14 cellular contexts compared by ENCODE assay signal in genomic region chr2:140643761-140644187, GRCh38.
DNase-seq lines count a peak whose midpoint lies in the region; ATAC-seq, FAIRE-seq and TF ChIP-seq lines count a peak whose summit lies in the region.
"Had no signal": no experiment of that assay in that cellular context is flagged by ENCODE, and none has a peak within 500 bp of the region (broad histone marks: within the 10 kb centered on the region; RNA-seq: fewer than 3 reads in every experiment).

No MANE protein-coding gene starts in this region.

- ATAC-seq in activated T-helper 17 cell treated with anti-CD3 and anti-CD28 coated beads, Interleukin-2, amount 50 U/mL, for 72 hours (replicated peaks): no peak
- ATAC-seq in HG02798 (IDR thresholded peaks at IDR 0.05; ENCODE audit: poor library complexity, unreplicated experiment) (no peak), HepG2 (no peak)
- ATAC-seq: activated T-cell treated with anti-CD3 and anti-CD28 coated beads, Interleukin-2, amount 50 U/mL, for 4 hours had no signal

- H3K4me2 ChIP-seq in HepG2 (ENCODE audit: low read depth, low read length): no peak overlapping the region

- peak; percentile 6 for DNase-seq in BJ (ENCODE audit: low read depth)
- peak; percentile 56 for DNase-seq in NCI-H69 (lab: John Stamatoyannopoulos, UW)
- no peak for DNase-seq in chondrocyte (ENCODE audit: low spot score)
- peak; percentile 56 for DNase-seq in myocyte (ENCODE audit: low read depth)
- no peak for DNase-seq in immature natural killer cell
- no peak for DNase-seq in HepG2 (ENCODE audit: low spot score)
- DNase-seq: activated T-cell treated with anti-CD3 and anti-CD28 coated beads, Interleukin-2, amount 50 U/mL, for 4 hours; CD4-positive, CD25-positive, alpha-beta regulatory T cell; NCI-H1436 had no signal

- H2AFZ ChIP-seq in HepG2 (ENCODE audit: low read length): no peak overlapping the region

- no peaks in the 10 kb centered on the region for H3K9me3 ChIP-seq in HepG2 (ENCODE audit: low read length)
- H3K9me3 ChIP-seq: ascending aorta, right atrium auricular region had no signal

- no peak overlapping the region for H3K27ac ChIP-seq in HepG2 (ENCODE audit: extremely low read length, insufficient read depth, low read length)
- H3K27ac ChIP-seq: ascending aorta, epithelial cell of prostate, right atrium auricular region had no signal

- H3K4me1 Mint-ChIP-seq in chondrocyte (ENCODE audit: low read depth) (peaks cover 10% of the 10 kb centered on the region), immature natural killer cell (no peaks in the 10 kb centered on the region)
- no peaks in the 10 kb centered on the region for H3K4me1 Mint-ChIP-seq in activated T-helper 17 cell treated with anti-CD3 and anti-CD28 coated beads, Interleukin-2, amount 50 U/mL, for 72 hours
- H3K4me1 Mint-ChIP-seq: CD4-positive, CD25-positive, alpha-beta regulatory T cell had no signal

- TF ChIP-seq POLR2A in HepG2 (IDR thresholded peaks at IDR 0.05; ENCODE audit: insufficient read depth in 1 of 2, low read depth in 2 of 2, low read length in 2 of 2): no peak

- H3K4me1 ChIP-seq in HepG2 (ENCODE audit: insufficient read depth, low read length): no peaks in the 10 kb centered on the region
- H3K4me1 ChIP-seq: ascending aorta, right atrium auricular region had no signal

- no peak for TF ChIP-seq RAD21 in HepG2 (CRISPR knock-in tag; IDR thresholded peaks at IDR 0.05)

- H3K27ac Mint-ChIP-seq in chondrocyte (ENCODE audit: unreplicated experiment) (peak overlapping the region; percentile 76), immature natural killer cell (no peak overlapping the region)
- H3K27ac Mint-ChIP-seq in activated T-helper 17 cell treated with anti-CD3 and anti-CD28 coated beads, Interleukin-2, amount 50 U/mL, for 72 hours: no peak overlapping the region

- H3K36me3 ChIP-seq in BJ (ENCODE audit: control insufficient read depth, insufficient read depth, low read length): no peaks in the 10 kb centered on the region
- no peaks in the 10 kb centered on the region for H3K36me3 ChIP-seq in HepG2 (replicated peaks in 1 of 2; ENCODE audit: control insufficient read depth in 1 of 2, insufficient read depth in 2 of 2, low read length in 2 of 2)
- H3K36me3 ChIP-seq: ascending aorta, right atrium auricular region had no signal

- H3K4me3 Mint-ChIP-seq in chondrocyte (ENCODE audit: unreplicated experiment) (peak overlapping the region; percentile 41), immature natural killer cell (no peak overlapping the region)
- no peak overlapping the region for H3K4me3 Mint-ChIP-seq in activated T-helper 17 cell treated with anti-CD3 and anti-CD28 coated beads, Interleukin-2, amount 50 U/mL, for 72 hours
- H3K4me3 Mint-ChIP-seq: activated T-cell treated with anti-CD3 and anti-CD28 coated beads, Interleukin-2, amount 50 U/mL, for 4 hours; CD4-positive, CD25-positive, alpha-beta regulatory T cell had no signal

- H3K36me3 Mint-ChIP-seq in chondrocyte (ENCODE audit: low read depth) (no peaks in the 10 kb centered on the region), immature natural killer cell (peaks cover 0 to 3% (median 0%) of the 10 kb centered on the region in 3 donors)
- H3K36me3 Mint-ChIP-seq in activated T-helper 17 cell treated with anti-CD3 and anti-CD28 coated beads, Interleukin-2, amount 50 U/mL, for 72 hours (ENCODE audit: low read depth): no peaks in the 10 kb centered on the region
- H3K36me3 Mint-ChIP-seq: CD4-positive, CD25-positive, alpha-beta regulatory T cell had no signal

- H3K27me3 ChIP-seq in BJ (ENCODE audit: control insufficient read depth, insufficient read depth, low read length) (no peaks in the 10 kb centered on the region), HepG2 (ENCODE audit: control insufficient read depth in 1 of 2, insufficient read depth in 2 of 2, low read length in 2 of 2) (no peaks in the 10 kb centered on the region)
- H3K27me3 ChIP-seq: ascending aorta, right atrium auricular region had no signal

- in situ Hi-C loops in HepG2 (cut with HindIII; ENCODE audit: extremely low pct_ligation_motif_present, low pct_unique_long_range_greater_than_20kb): no loop called here

- no peaks in the 10 kb centered on the region for H4K20me1 ChIP-seq in HepG2 (ENCODE audit: insufficient read depth, low read length)

- H3K27me3 Mint-ChIP-seq in chondrocyte (ENCODE audit: low read depth): no peaks in the 10 kb centered on the region
- H3K27me3 Mint-ChIP-seq in activated T-helper 17 cell treated with anti-CD3 and anti-CD28 coated beads, Interleukin-2, amount 50 U/mL, for 72 hours: no peaks in the 10 kb centered on the region
- H3K27me3 Mint-ChIP-seq in immature natural killer cell (ENCODE audit: low read depth in 3 of 3): peaks cover 0 to 3% (median 0%) of the 10 kb centered on the region in 3 donors
- H3K27me3 Mint-ChIP-seq: CD4-positive, CD25-positive, alpha-beta regulatory T cell had no signal

- POLR2A ChIA-PET in BJ (lab: Charles Lee) (no interaction called here), HepG2 (lab: Yijun Ruan, JAX) (no interaction called here)

- no peaks in the 10 kb centered on the region for H3K9me3 Mint-ChIP-seq in chondrocyte (ENCODE audit: low read depth)
- H3K9me3 Mint-ChIP-seq in activated T-helper 17 cell treated with anti-CD3 and anti-CD28 coated beads, Interleukin-2, amount 50 U/mL, for 72 hours: peaks cover 3% of the 10 kb centered on the region
- peaks cover 10 to 40% (median 15%) of the 10 kb centered on the region in 6 donors for H3K9me3 Mint-ChIP-seq in immature natural killer cell

- FAIRE-seq in HepG2 (lab: Jason Lieb, UNC): no peak

- TF ChIP-seq CTCF in BJ (IDR thresholded peaks at IDR 0.05; ENCODE audit: insufficient read depth, low read depth, low read length): no peak
- TF ChIP-seq CTCF in chondrocyte (IDR thresholded peaks at IDR 0.05): no peak
- no peak for TF ChIP-seq CTCF in HepG2 (CRISPR knock-in tag; IDR thresholded peaks at IDR 0.05)

- H3K9ac ChIP-seq in HepG2 (ENCODE audit: insufficient read depth, low read depth, low read length): no peak overlapping the region

- intact Hi-C loops in HepG2 (cut with micrococcal nuclease; ENCODE audit: unreplicated experiment): no loop called here

- H3K79me2 ChIP-seq in HepG2 (ENCODE audit: insufficient read depth, low read length): no peaks in the 10 kb centered on the region

- TF ChIP-seq EP300 in HepG2 (IDR thresholded peaks at IDR 0.05; ENCODE audit: low read depth in 2 of 2, low read length in 2 of 2) (no peak), HepG2 (CRISPR knock-in tag; IDR thresholded peaks at IDR 0.05; ENCODE audit: borderline replicate concordance) (no peak)

- no TSS peak for BruUV-seq in HepG2 (replicated peaks; lab: Mats Ljungman, UMichigan)

- CTCF ChIA-PET in BJ (lab: Yijun Ruan, JAX): no interaction called here
- CTCF ChIA-PET in HepG2 (lab: Yijun Ruan, JAX; ENCODE audit: low intra/inter-chr PET ratio, low total read pairs): no interaction called here

- H3K4me3 ChIP-seq in BJ (ENCODE audit: low read depth, low read length): no peak overlapping the region
- H3K4me3 ChIP-seq in HepG2 (replicated peaks in 1 of 3; ENCODE audit: insufficient read depth in 1 of 3, low read depth in 2 of 3, low read length in 3 of 3): no peak overlapping the region
- H3K4me3 ChIP-seq: ascending aorta, right atrium auricular region had no signal

- 10% methylated on average over 3 of the region's 3 CpGs for WGBS in HepG2 (ENCODE audit: low lambda C conversion rate)

TF ChIP-seq in HepG2, 621 proteins besides CTCF, POLR2A, EP300 and RAD21 (continues in another document):
- TF ChIP-seq ELF3 (CRISPR knock-in tag; IDR thresholded peaks at IDR 0.05) (no peak), SNRNP70 (IDR thresholded peaks at IDR 0.05; ENCODE audit: low read depth, low read length) (no peak), ZNF337 (CRISPR knock-in tag; IDR thresholded peaks at IDR 0.05; ENCODE audit: borderline replicate concordance, low read depth) (no peak), ZNF800 (CRISPR knock-in tag; IDR thresholded peaks at IDR 0.05) (no peak), ZNF513 (CRISPR knock-in tag; conservative IDR thresholded peaks at IDR 0.05) (no peak), ZNF747 (CRISPR knock-in tag; IDR thresholded peaks at IDR 0.05; ENCODE audit: borderline replicate concordance) (no peak), TFE3 (CRISPR knock-in tag; IDR thresholded peaks at IDR 0.05) (no peak)

Comparison
In these comparisons a context has a peak if more than half of its experiments do, and no peak if none do; other contexts are left out.
1. DNase-seq: peak in BJ (single experiment), NCI-H69 (single experiment) and myocyte (single experiment); none in chondrocyte (single experiment), immature natural killer cell (0 of 3) and HepG2 (single experiment).